Comparison of ENCODE assay signal across 14 cellular contexts in the genomic region with DNA sequence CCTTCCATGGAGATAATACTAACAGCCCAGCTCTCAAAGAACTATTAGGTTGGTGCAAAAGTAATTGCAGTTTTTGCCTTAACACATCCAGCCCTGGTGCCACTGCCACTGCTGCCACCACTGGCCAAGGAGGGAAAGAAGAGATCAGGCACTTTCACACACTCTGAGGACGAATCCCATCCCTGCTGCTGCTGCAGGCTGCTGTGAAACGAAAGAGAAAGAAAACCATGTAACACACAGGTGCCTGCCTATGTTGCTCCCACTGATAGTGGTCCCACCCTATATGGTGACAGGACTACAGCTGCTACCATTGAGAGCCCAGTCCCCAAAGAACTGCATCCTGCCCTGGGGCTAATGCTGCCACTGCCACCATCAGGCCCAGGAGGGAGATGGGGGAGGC. TPM values are rescaled to one million over a fixed set of nuclear protein-coding genes. Genes with fewer than 3 reads are reported as not detected.
DNase-seq lines count a peak whose midpoint lies in the region; ATAC-seq lines count a peak whose summit lies in the region.
"Had no signal": no experiment of that assay in that cellular context is flagged by ENCODE, and none has a peak within 500 bp of the region (broad histone marks: within the 10 kb centered on the region; RNA-seq: fewer than 3 reads in every experiment).

No MANE protein-coding gene starts in this region.

- H3K36me3 Mint-ChIP-seq in activated T-helper 17 cell treated with anti-CD3 and anti-CD28 coated beads, Interleukin-2, amount 50 U/mL, for 72 hours (ENCODE audit: low read depth) = no peaks in the 10 kb centered on the region
- peaks cover 10 to 12% of the 10 kb centered on the region in 2 donors for H3K36me3 Mint-ChIP-seq in stimulated activated naive B cell treated with anti-CD40 and anti-IgM and Interleukin-4, amounts not matched to agents 10 μg/mL and 1 μg/mL and 100 μg/mL, for 72 hours

- peaks cover 5% of the 10 kb centered on the region for H3K9me3 ChIP-seq in HAP-1

- H3K36me3 ChIP-seq in HAP-1 (replicated peaks) = no peaks in the 10 kb centered on the region

- DNase-seq in stimulated activated CD4-positive, alpha-beta T cell treated with anti-CD3 and anti-CD28 coated beads, Interleukin-4, amount 100 ng/mL, for 1 hour = peak; percentile 1
- no peak for DNase-seq in stimulated activated CD4-positive, alpha-beta T cell treated with anti-CD3 and anti-CD28 coated beads, Interleukin-12 subunit alpha, Interleukin-12 subunit beta, amount 100 ng/mL, for 4 hours
- DNase-seq in stimulated activated naive B cell treated with anti-CD40 and anti-IgM and Interleukin-4, amounts not matched to agents 10 μg/mL and 1 μg/mL and 100 μg/mL, for 72 hours = no peak
- DNase-seq in HAP-1 (ENCODE audit: low spot score in 2 of 2) = no peak
- DNase-seq: DMS53; NCI-H1105 treated with DMSO at 0.1 percent for 48 hours; NCI-H446 treated with DMSO at 0.1 percent for 48 hours; PC-9; stimulated activated CD4-positive, alpha-beta T cell treated with anti-CD3 and anti-CD28 coated beads, Interleukin-2, amount 100 ng/mL, for 24 hours; SW 1271 had no signal

- no peak overlapping the region for H3K4me3 Mint-ChIP-seq in activated T-helper 17 cell treated with anti-CD3 and anti-CD28 coated beads, Interleukin-2, amount 50 U/mL, for 72 hours
- no peak overlapping the region for H3K4me3 Mint-ChIP-seq in stimulated activated naive B cell treated with anti-CD40 and anti-IgM and Interleukin-4, amounts not matched to agents 10 μg/mL and 1 μg/mL and 100 μg/mL, for 72 hours

- in situ Hi-C loops in HAP-1 (cut with MboI; ENCODE audit: low sequenced_read_pairs) = no loop called here

- peaks cover 4% of the 10 kb centered on the region for H3K4me1 ChIP-seq in HAP-1

- no peaks in the 10 kb centered on the region for H3K9me3 Mint-ChIP-seq in activated T-helper 17 cell treated with anti-CD3 and anti-CD28 coated beads, Interleukin-2, amount 50 U/mL, for 72 hours
- peaks cover 2 to 10% of the 10 kb centered on the region in 2 donors for H3K9me3 Mint-ChIP-seq in stimulated activated naive B cell treated with anti-CD40 and anti-IgM and Interleukin-4, amounts not matched to agents 10 μg/mL and 1 μg/mL and 100 μg/mL, for 72 hours

- peak; percentile 64 for ATAC-seq in HG03025 (IDR thresholded peaks at IDR 0.05; ENCODE audit: low FRiP score, unreplicated experiment)
- ATAC-seq in activated T-helper 17 cell treated with anti-CD3 and anti-CD28 coated beads, Interleukin-2, amount 50 U/mL, for 72 hours (replicated peaks) = peak; percentile 9
- no peak for ATAC-seq in stimulated activated naive B cell treated with anti-CD40 and anti-IgM and Interleukin-4, amounts not matched to agents 10 μg/mL and 1 μg/mL and 100 μg/mL, for 72 hours (replicated peaks)
- no peak for ATAC-seq in HG03457 (IDR thresholded peaks at IDR 0.05; ENCODE audit: unreplicated experiment)
- no peak for ATAC-seq in HG03571 (IDR thresholded peaks at IDR 0.05; ENCODE audit: unreplicated experiment)

- H3K27me3 ChIP-seq in HAP-1 (ENCODE audit: low read depth) = no peaks in the 10 kb centered on the region

- H3K4me1 Mint-ChIP-seq in activated T-helper 17 cell treated with anti-CD3 and anti-CD28 coated beads, Interleukin-2, amount 50 U/mL, for 72 hours = no peaks in the 10 kb centered on the region
- peaks cover 9 to 17% of the 10 kb centered on the region in 2 donors for H3K4me1 Mint-ChIP-seq in stimulated activated naive B cell treated with anti-CD40 and anti-IgM and Interleukin-4, amounts not matched to agents 10 μg/mL and 1 μg/mL and 100 μg/mL, for 72 hours

- no peak overlapping the region for H3K27ac Mint-ChIP-seq in activated T-helper 17 cell treated with anti-CD3 and anti-CD28 coated beads, Interleukin-2, amount 50 U/mL, for 72 hours
- peak overlapping the region; percentile 42 for H3K27ac Mint-ChIP-seq in stimulated activated naive B cell treated with anti-CD40 and anti-IgM and Interleukin-4, amounts not matched to agents 10 μg/mL and 1 μg/mL and 100 μg/mL, for 72 hours

- no peak overlapping the region for H3K4me3 ChIP-seq in HAP-1
- H3K4me3 ChIP-seq: PC-9 had no signal

- no peaks in the 10 kb centered on the region for H3K27me3 Mint-ChIP-seq in activated T-helper 17 cell treated with anti-CD3 and anti-CD28 coated beads, Interleukin-2, amount 50 U/mL, for 72 hours
- H3K27me3 Mint-ChIP-seq in stimulated activated naive B cell treated with anti-CD40 and anti-IgM and Interleukin-4, amounts not matched to agents 10 μg/mL and 1 μg/mL and 100 μg/mL, for 72 hours = no peaks in the 10 kb centered on the region

RNA-seq across cellular contexts. Expression of a gene that starts 34.7 kb away (rescaled TPM):
- total RNA-seq in activated T-helper 17 cell treated with anti-CD3 and anti-CD28 coated beads, Interleukin-2, amount 50 U/mL, for 72 hours = under 1 TPM; 0.50 to 0.52 TPM

RNA-seq across cellular contexts. Expression of a gene that starts 35.1 kb away (rescaled TPM):
- total RNA-seq in activated T-helper 17 cell treated with anti-CD3 and anti-CD28 coated beads, Interleukin-2, amount 50 U/mL, for 72 hours = 10 to 100 TPM; 11.2 to 16.7 TPM

Comparison
In these comparisons a context has a peak if more than half of its experiments do, and no peak if none do; other contexts are left out.
1. ATAC-seq: peak in HG03025 (single experiment) and activated T-helper 17 cell treated with anti-CD3 and anti-CD28 coated beads, Interleukin-2, amount 50 U/mL, for 72 hours (single experiment); none in stimulated activated naive B cell treated with anti-CD40 and anti-IgM and Interleukin-4, amounts not matched to agents 10 μg/mL and 1 μg/mL and 100 μg/mL, for 72 hours (0 of 2), HG03457 (single experiment) and HG03571 (single experiment).